In genomic region chr3:130901463-130902204, GRCh38 we compare ENCODE assay signal across 19 cellular contexts. TPM values are rescaled to one million over a fixed set of nuclear protein-coding genes. Genes with fewer than 3 reads are reported as not detected.
DNase-seq lines count a peak whose midpoint lies in the region; ATAC-seq and TF ChIP-seq lines count a peak whose summit lies in the region.
"Had no signal": no experiment of that assay in that cellular context is flagged by ENCODE, and none has a peak within 500 bp of the region (broad histone marks: within the 10 kb centered on the region; RNA-seq: fewer than 3 reads in every experiment).

No MANE protein-coding gene starts in this region.

- peaks cover 6% of the 10 kb centered on the region for H3K36me3 Mint-ChIP-seq in activated T-helper 17 cell treated with anti-CD3 and anti-CD28 coated beads, Interleukin-2, amount 50 U/mL, for 72 hours (ENCODE audit: low read depth)
- H3K36me3 Mint-ChIP-seq in natural killer cell treated with Interleukin-12 subunit alpha and Interleukin-12 subunit beta and Interleukin-15 and Interleukin-18, amount 100 ng/mL, for 72 hours = peaks cover 4% of the 10 kb centered on the region

- no peaks in the 10 kb centered on the region for H3K9me3 ChIP-seq in ascending aorta
- H3K9me3 ChIP-seq: gastrocnemius medialis, mucosa of descending colon, thoracic aorta had no signal

- H3K27me3 ChIP-seq in ascending aorta = no peaks in the 10 kb centered on the region
- H3K27me3 ChIP-seq: brain microvascular endothelial cell, gastrocnemius medialis had no signal

- ATAC-seq in activated T-helper 17 cell treated with anti-CD3 and anti-CD28 coated beads, Interleukin-2, amount 50 U/mL, for 72 hours (replicated peaks) = peak; percentile 19
- peak; percentile 77 to 78 for ATAC-seq in natural killer cell treated with Interleukin-12 subunit alpha and Interleukin-12 subunit beta and Interleukin-15 and Interleukin-18, amount 100 ng/mL, for 72 hours
- no peak for ATAC-seq in HG02798 (IDR thresholded peaks at IDR 0.05; ENCODE audit: poor library complexity, unreplicated experiment)
- ATAC-seq: gastrocnemius medialis; mucosa of descending colon; stimulated activated memory B cell treated with anti-CD40 and anti-IgM and Interleukin-4, amounts not matched to agents 10 μg/mL and 1 μg/mL and 100 μg/mL, for 72 hours had no signal

- peaks cover 0 to 11% of the 10 kb centered on the region in 2 donors for H3K4me1 ChIP-seq in ascending aorta

- no peak overlapping the region for H3K4me3 Mint-ChIP-seq in activated T-helper 17 cell treated with anti-CD3 and anti-CD28 coated beads, Interleukin-2, amount 50 U/mL, for 72 hours
- peak overlapping the region; percentile 7 for H3K4me3 Mint-ChIP-seq in natural killer cell treated with Interleukin-12 subunit alpha and Interleukin-12 subunit beta and Interleukin-15 and Interleukin-18, amount 100 ng/mL, for 72 hours
- H3K4me3 Mint-ChIP-seq: activated naive CD8-positive, alpha-beta T cell treated with anti-CD3 and anti-CD28 coated beads, Interleukin-2, amount 10 ng/mL, durations not matched to agents 7 days and 5 days; stimulated activated memory B cell treated with anti-CD40 and anti-IgM and Interleukin-4, amounts not matched to agents 10 μg/mL and 1 μg/mL and 100 μg/mL, for 72 hours had no signal

- H3K4me3 ChIP-seq in ascending aorta = no peak overlapping the region
- H3K4me3 ChIP-seq: gastrocnemius medialis, mucosa of descending colon, thoracic aorta had no signal

- DNase-seq in ELR (ENCODE audit: low read depth) (peak; percentile 3), Kasumi-1 (lab: John Stamatoyannopoulos, UW) (peak; percentile 10 to 17), cerebellar nuclear complex (lab: John Stamatoyannopoulos, UW) (no peak), ascending aorta (ENCODE audit: low spot score in 2 of 2) (no peak), mesenteric fat pad (ENCODE audit: low spot score) (no peak)
- no peak for DNase-seq in natural killer cell treated with Interleukin-12 subunit alpha and Interleukin-12 subunit beta and Interleukin-15 and Interleukin-18, amount 100 ng/mL, for 72 hours (ENCODE audit: low spot score)
- DNase-seq: activated naive CD8-positive, alpha-beta T cell treated with anti-CD3 and anti-CD28 coated beads, Interleukin-2, amount 10 ng/mL, durations not matched to agents 7 days and 5 days; activated T-cell treated with anti-CD3 and anti-CD28 coated beads, Interleukin-2, amount 50 U/mL, for 48 hours; brain microvascular endothelial cell; gastrocnemius medialis; H7; mucosa of descending colon; NCI-H345; NK-92 treated with Interleukin-12 subunit alpha and Interleukin-12 subunit beta, amount 100 ng/mL, for 24 hours had no signal

- no peak overlapping the region for H3K27ac Mint-ChIP-seq in activated T-helper 17 cell treated with anti-CD3 and anti-CD28 coated beads, Interleukin-2, amount 50 U/mL, for 72 hours
- H3K27ac Mint-ChIP-seq in natural killer cell treated with Interleukin-12 subunit alpha and Interleukin-12 subunit beta and Interleukin-15 and Interleukin-18, amount 100 ng/mL, for 72 hours = peak overlapping the region; percentile 14 to 42
- H3K27ac Mint-ChIP-seq: activated naive CD8-positive, alpha-beta T cell treated with anti-CD3 and anti-CD28 coated beads, Interleukin-2, amount 10 ng/mL, durations not matched to agents 7 days and 5 days; stimulated activated memory B cell treated with anti-CD40 and anti-IgM and Interleukin-4, amounts not matched to agents 10 μg/mL and 1 μg/mL and 100 μg/mL, for 72 hours had no signal

- no peaks in the 10 kb centered on the region for H3K36me3 ChIP-seq in ascending aorta
- H3K36me3 ChIP-seq: brain microvascular endothelial cell, gastrocnemius medialis, thoracic aorta had no signal

- intact Hi-C loops in ascending aorta (cut with DNase I) = no loop called here

- H3K27ac ChIP-seq in ascending aorta = no peak overlapping the region
- H3K27ac ChIP-seq: brain microvascular endothelial cell, gastrocnemius medialis, RWPE1, thoracic aorta had no signal

- H3K9me3 Mint-ChIP-seq in activated T-helper 17 cell treated with anti-CD3 and anti-CD28 coated beads, Interleukin-2, amount 50 U/mL, for 72 hours = no peaks in the 10 kb centered on the region
- no peaks in the 10 kb centered on the region for H3K9me3 Mint-ChIP-seq in natural killer cell treated with Interleukin-12 subunit alpha and Interleukin-12 subunit beta and Interleukin-15 and Interleukin-18, amount 100 ng/mL, for 72 hours
- H3K9me3 Mint-ChIP-seq: activated naive CD8-positive, alpha-beta T cell treated with anti-CD3 and anti-CD28 coated beads, Interleukin-2, amount 10 ng/mL, durations not matched to agents 7 days and 5 days; stimulated activated memory B cell treated with anti-CD40 and anti-IgM and Interleukin-4, amounts not matched to agents 10 μg/mL and 1 μg/mL and 100 μg/mL, for 72 hours had no signal

- TF ChIP-seq CTCF in ascending aorta (IDR thresholded peaks at IDR 0.05) = no peak

- peaks cover 40% of the 10 kb centered on the region for H3K4me1 Mint-ChIP-seq in activated T-helper 17 cell treated with anti-CD3 and anti-CD28 coated beads, Interleukin-2, amount 50 U/mL, for 72 hours
- peaks cover 59 to 65% of the 10 kb centered on the region in 2 donors for H3K4me1 Mint-ChIP-seq in natural killer cell treated with Interleukin-12 subunit alpha and Interleukin-12 subunit beta and Interleukin-15 and Interleukin-18, amount 100 ng/mL, for 72 hours (ENCODE audit: low read depth in 2 of 2)

- no peaks in the 10 kb centered on the region for H3K27me3 Mint-ChIP-seq in activated T-helper 17 cell treated with anti-CD3 and anti-CD28 coated beads, Interleukin-2, amount 50 U/mL, for 72 hours
- no peaks in the 10 kb centered on the region for H3K27me3 Mint-ChIP-seq in natural killer cell treated with Interleukin-12 subunit alpha and Interleukin-12 subunit beta and Interleukin-15 and Interleukin-18, amount 100 ng/mL, for 72 hours
- H3K27me3 Mint-ChIP-seq: activated naive CD8-positive, alpha-beta T cell treated with anti-CD3 and anti-CD28 coated beads, Interleukin-2, amount 10 ng/mL, durations not matched to agents 7 days and 5 days; stimulated activated memory B cell treated with anti-CD40 and anti-IgM and Interleukin-4, amounts not matched to agents 10 μg/mL and 1 μg/mL and 100 μg/mL, for 72 hours had no signal

RNA-seq across cellular contexts. Expression of gene ATP2C1, which starts 7.8 kb away (rescaled TPM):
- 10 to 100 TPM; 63.3 to 64.8 TPM for total RNA-seq in activated T-helper 17 cell treated with anti-CD3 and anti-CD28 coated beads, Interleukin-2, amount 50 U/mL, for 72 hours
- total RNA-seq in natural killer cell treated with Interleukin-12 subunit alpha and Interleukin-12 subunit beta and Interleukin-15 and Interleukin-18, amount 100 ng/mL, for 72 hours = 100 to 1,000 TPM; 100 to 109 TPM
- total RNA-seq in ascending aorta (11.8 TPM), mesenteric fat pad (71.0 TPM)

Comparison
In these comparisons a context has a peak if more than half of its experiments do, and no peak if none do; other contexts are left out.
1. DNase-seq: peak in ELR (single experiment) and Kasumi-1 (2 of 2); none in natural killer cell treated with Interleukin-12 subunit alpha and Interleukin-12 subunit beta and Interleukin-15 and Interleukin-18, amount 100 ng/mL, for 72 hours (single experiment), cerebellar nuclear complex (0 of 2), ascending aorta (0 of 2) and mesenteric fat pad (single experiment).